Comparison of ENCODE assay signal across 21 cellular contexts in the genomic region with DNA sequence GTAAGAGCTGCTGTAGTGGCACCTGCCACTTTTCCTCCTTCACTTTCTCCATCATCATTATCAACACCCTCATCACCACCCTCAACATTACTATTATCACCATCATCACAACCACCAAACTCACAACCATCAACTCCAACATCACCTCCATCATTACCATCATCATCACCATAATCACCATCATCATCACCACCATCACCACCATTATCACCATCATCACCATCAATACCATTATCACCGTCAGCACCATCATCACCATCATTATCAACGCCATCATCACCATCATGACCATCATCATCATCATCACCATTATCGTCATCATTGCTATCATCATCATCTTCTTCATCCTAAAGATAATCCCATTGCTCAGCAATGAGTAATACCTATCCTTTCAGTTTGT.
A peak's percentile ranks its signal among the peaks of the same experiment; 100 is the strongest.
DNase-seq lines count a peak whose midpoint lies in the region; ATAC-seq, FAIRE-seq and TF ChIP-seq lines count a peak whose summit lies in the region.
"Had no signal": no experiment of that assay in that cellular context is flagged by ENCODE, and none has a peak within 500 bp of the region (broad histone marks: within the 10 kb centered on the region; RNA-seq: fewer than 3 reads in every experiment).

No MANE protein-coding gene starts in this region.

- H3K27ac Mint-ChIP-seq in mesothelial cell of epicardium, result peak overlapping the region; percentile 3
- H3K27ac Mint-ChIP-seq in activated T-cell treated with anti-CD3 and anti-CD28 coated beads, Interleukin-2, amount 50 U/mL, for 24 hours, result no peak overlapping the region
- H3K27ac Mint-ChIP-seq: CD4-positive, alpha-beta memory T cell had no signal

- TF ChIP-seq CTCF in BE2C (IDR thresholded peaks at IDR 0.05; ENCODE audit: low read depth, low read length) (no peak), HEK293 (tag by site-specific recombination; IDR thresholded peaks at IDR 0.05) (no peak), mesothelial cell of epicardium (IDR thresholded peaks at IDR 0.05; ENCODE audit: unreplicated experiment) (no peak)

- no peak overlapping the region for H3K4me3 Mint-ChIP-seq in mesothelial cell of epicardium
- no peak overlapping the region for H3K4me3 Mint-ChIP-seq in activated T-cell treated with anti-CD3 and anti-CD28 coated beads, Interleukin-2, amount 50 U/mL, for 24 hours
- H3K4me3 Mint-ChIP-seq: CD4-positive, alpha-beta memory T cell had no signal

- POLR2A ChIA-PET in HEK293 (lab: Yijun Ruan, JAX), result no interaction called here

- H3K27me3 Mint-ChIP-seq in mesothelial cell of epicardium (ENCODE audit: low read depth), result no peaks in the 10 kb centered on the region
- H3K27me3 Mint-ChIP-seq in activated T-cell treated with anti-CD3 and anti-CD28 coated beads, Interleukin-2, amount 50 U/mL, for 24 hours, result peaks cover 8% of the 10 kb centered on the region

- DNase-seq in BE2C, result peak; percentile 79
- DNase-seq in mesothelial cell of epicardium (ENCODE audit: low spot score in 2 of 2, unreplicated experiment in 2 of 2), result no peak
- no peak for DNase-seq in urothelium cell line (ENCODE audit: low spot score)
- no peak for DNase-seq in activated T-cell treated with anti-CD3 and anti-CD28 coated beads, Interleukin-2, amount 50 U/mL, for 24 hours
- no peak for DNase-seq in activated gamma-delta T cell (lab: John Stamatoyannopoulos, UW)
- DNase-seq: 8988T; ACHN; AML-193; C1 segment of cervical spinal cord; CD4-positive, alpha-beta memory T cell; COR-L47; DMS153; DND-41; GOT3; H7; HCEC 1CT had no signal

- H3K9me3 Mint-ChIP-seq in mesothelial cell of epicardium, result peaks cover 5% of the 10 kb centered on the region
- no peaks in the 10 kb centered on the region for H3K9me3 Mint-ChIP-seq in activated T-cell treated with anti-CD3 and anti-CD28 coated beads, Interleukin-2, amount 50 U/mL, for 24 hours

- FAIRE-seq in urothelium cell line (lab: Jason Lieb, UNC), result peak; percentile 99
- FAIRE-seq: A549, G401.6, GM12892 had no signal

- peaks cover 26% of the 10 kb centered on the region for H3K4me1 ChIP-seq in BE2C
- no peaks in the 10 kb centered on the region for H3K4me1 ChIP-seq in HEK293 (ENCODE audit: control insufficient read depth, insufficient read depth, low read length)
- H3K4me1 ChIP-seq: A549 had no signal

- CTCF ChIA-PET in HEK293 (lab: Yijun Ruan, JAX), result interaction anchor here (1.0 kb wide), 1 partner anchor 77 kb away, joined by 4 read pairs; no protein-coding TSS in a partner anchor

- peaks cover 61% of the 10 kb centered on the region for H3K4me1 Mint-ChIP-seq in mesothelial cell of epicardium
- no peaks in the 10 kb centered on the region for H3K4me1 Mint-ChIP-seq in activated T-cell treated with anti-CD3 and anti-CD28 coated beads, Interleukin-2, amount 50 U/mL, for 24 hours (ENCODE audit: low read depth)
- H3K4me1 Mint-ChIP-seq: CD4-positive, alpha-beta memory T cell had no signal

- H3K9me3 ChIP-seq in BE2C (peaks cover 11% of the 10 kb centered on the region), HEK293 (ENCODE audit: control insufficient read depth, insufficient read depth, low read depth, low read length) (no peaks in the 10 kb centered on the region)
- H3K9me3 ChIP-seq: A549 had no signal

- no peak for ATAC-seq in HG03135 (IDR thresholded peaks at IDR 0.05; ENCODE audit: unreplicated experiment)
- ATAC-seq: A549 had no signal

- H3K4me3 ChIP-seq in BE2C (ENCODE audit: low read depth, low read length) (no peak overlapping the region), HEK293 (ENCODE audit: low read depth, low read length) (no peak overlapping the region)
- H3K4me3 ChIP-seq: A549 had no signal

- no peaks in the 10 kb centered on the region for H3K27me3 ChIP-seq in BE2C

- no peaks in the 10 kb centered on the region for H3K36me3 Mint-ChIP-seq in mesothelial cell of epicardium
- H3K36me3 Mint-ChIP-seq in activated T-cell treated with anti-CD3 and anti-CD28 coated beads, Interleukin-2, amount 50 U/mL, for 24 hours (ENCODE audit: low read depth), result no peaks in the 10 kb centered on the region
- H3K36me3 Mint-ChIP-seq: CD4-positive, alpha-beta memory T cell had no signal

- H3K36me3 ChIP-seq in BE2C (no peaks in the 10 kb centered on the region), HEK293 (ENCODE audit: control insufficient read depth in 2 of 2, insufficient read depth in 1 of 2, low read length in 2 of 2) (no peaks in the 10 kb centered on the region)

- H3K27ac ChIP-seq in HEK293 (ENCODE audit: extremely low read depth, low read depth, low read length), result no peak overlapping the region
- H3K27ac ChIP-seq: A549 had no signal

TF ChIP-seq in HEK293, 187 proteins besides CTCF, POLR2A, EP300 and RAD21:
- TF ChIP-seq ZNF133 (tag by site-specific recombination; IDR thresholded peaks at IDR 0.05), result no peak
- TF ChIP-seq, protein P1, sequence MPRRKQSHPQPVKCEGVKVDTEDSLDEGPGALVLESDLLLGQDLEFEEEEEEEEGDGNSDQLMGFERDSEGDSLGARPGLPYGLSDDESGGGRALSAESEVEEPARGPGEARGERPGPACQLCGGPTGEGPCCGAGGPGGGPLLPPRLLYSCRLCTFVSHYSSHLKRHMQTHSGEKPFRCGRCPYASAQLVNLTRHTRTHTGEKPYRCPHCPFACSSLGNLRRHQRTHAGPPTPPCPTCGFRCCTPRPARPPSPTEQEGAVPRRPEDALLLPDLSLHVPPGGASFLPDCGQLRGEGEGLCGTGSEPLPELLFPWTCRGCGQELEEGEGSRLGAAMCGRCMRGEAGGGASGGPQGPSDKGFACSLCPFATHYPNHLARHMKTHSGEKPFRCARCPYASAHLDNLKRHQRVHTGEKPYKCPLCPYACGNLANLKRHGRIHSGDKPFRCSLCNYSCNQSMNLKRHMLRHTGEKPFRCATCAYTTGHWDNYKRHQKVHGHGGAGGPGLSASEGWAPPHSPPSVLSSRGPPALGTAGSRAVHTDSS (tag by site-specific recombination; IDR thresholded peaks at IDR 0.05), result peak; percentile 86
